8 cellular contexts compared by ENCODE assay signal in the genomic region with DNA sequence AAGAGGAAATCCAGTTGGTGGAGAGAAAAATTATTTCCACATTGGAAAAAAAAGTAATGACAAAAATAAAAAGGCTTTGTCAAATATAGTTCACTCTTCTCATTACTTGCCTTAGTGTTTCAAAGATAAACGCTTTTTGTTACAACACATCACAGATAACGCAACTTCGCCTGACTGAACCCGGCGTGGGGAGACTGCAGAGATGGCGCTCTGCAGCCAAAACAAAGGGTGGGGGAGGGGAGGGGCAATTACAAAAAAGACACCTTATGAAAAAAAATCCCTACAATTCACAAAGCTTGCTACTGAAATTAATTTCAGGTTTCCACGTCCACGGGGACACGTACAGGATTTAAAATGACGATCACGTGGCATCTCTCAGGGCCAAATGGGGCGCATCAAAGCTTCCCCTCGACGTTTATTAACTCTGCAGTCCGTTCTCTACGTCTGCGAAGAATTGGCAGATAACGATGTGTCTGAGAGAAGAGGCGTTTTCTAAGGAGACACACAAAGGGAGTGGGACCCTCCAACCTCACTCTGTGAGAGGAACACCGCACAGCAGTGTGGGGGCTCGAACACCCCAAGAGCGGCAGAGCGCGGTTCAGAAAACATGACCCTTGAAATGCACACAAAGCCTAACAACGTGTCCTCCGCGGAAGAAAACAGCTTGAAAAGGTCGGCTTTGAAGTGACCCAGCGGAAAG. TPM values are rescaled to one million over a fixed set of nuclear protein-coding genes. Genes with fewer than 3 reads are reported as not detected.
DNase-seq lines count a peak whose midpoint lies in the region; ATAC-seq lines count a peak whose summit lies in the region.

No MANE protein-coding gene starts in this region.

- H2AFZ ChIP-seq in neuron (ENCODE audit: low read depth, low read length), result no peak overlapping the region

- H3K27ac ChIP-seq in CD4-positive, CD25-positive, alpha-beta regulatory T cell (ENCODE audit: insufficient read depth, low read length, poor library complexity, severe bottlenecking), result no peak overlapping the region

- H3K4me3 ChIP-seq in CD4-positive, CD25-positive, alpha-beta regulatory T cell (ENCODE audit: low read depth, low read length), result no peak overlapping the region
- H3K4me3 ChIP-seq in neuron (ENCODE audit: low read length), result peak overlapping the region; percentile 87

- H3K4me1 Mint-ChIP-seq in CD4-positive, CD25-positive, alpha-beta regulatory T cell, result peaks cover 11 to 42% (median 18%) of the 10 kb centered on the region in 4 donors
- peaks cover 12% of the 10 kb centered on the region in 2 donors for H3K4me1 Mint-ChIP-seq in effector memory CD8-positive, alpha-beta T cell (ENCODE audit: low read depth in 2 of 2)

- no peak for ATAC-seq in CD4-positive, CD25-positive, alpha-beta regulatory T cell (ENCODE audit: low read depth in 2 of 2)
- ATAC-seq in effector memory CD8-positive, alpha-beta T cell (replicated peaks), result no peak
- ATAC-seq in GM18907 (IDR thresholded peaks at IDR 0.05; ENCODE audit: unreplicated experiment), result no peak

- no peaks in the 10 kb centered on the region for H3K36me3 Mint-ChIP-seq in CD4-positive, CD25-positive, alpha-beta regulatory T cell
- H3K36me3 Mint-ChIP-seq in effector memory CD8-positive, alpha-beta T cell (ENCODE audit: insufficient read depth), result peaks cover 19% of the 10 kb centered on the region

- H3K9me3 Mint-ChIP-seq in CD4-positive, CD25-positive, alpha-beta regulatory T cell, result peaks cover 0 to 1% (median 0%) of the 10 kb centered on the region in 7 donors
- no peaks in the 10 kb centered on the region for H3K9me3 Mint-ChIP-seq in effector memory CD8-positive, alpha-beta T cell

- peak overlapping the region in 2 of 3 donors; percentile 58 to 77 for H3K27ac Mint-ChIP-seq in CD4-positive, CD25-positive, alpha-beta regulatory T cell
- H3K27ac Mint-ChIP-seq in effector memory CD8-positive, alpha-beta T cell, result no peak overlapping the region

- H3K27me3 ChIP-seq in CD4-positive, CD25-positive, alpha-beta regulatory T cell (ENCODE audit: control insufficient read depth, insufficient read depth, low read length), result peaks cover 21% of the 10 kb centered on the region
- no peaks in the 10 kb centered on the region for H3K27me3 ChIP-seq in neuron (ENCODE audit: insufficient read depth, low read length)

- H3K4me3 Mint-ChIP-seq in CD4-positive, CD25-positive, alpha-beta regulatory T cell, result peak overlapping the region; percentile 66 to 94 (median 84)
- peak overlapping the region; percentile 85 to 90 for H3K4me3 Mint-ChIP-seq in effector memory CD8-positive, alpha-beta T cell

- peaks cover 51% of the 10 kb centered on the region for H3K27me3 Mint-ChIP-seq in CD4-positive, CD25-positive, alpha-beta regulatory T cell
- peaks cover 33 to 57% of the 10 kb centered on the region in 2 donors for H3K27me3 Mint-ChIP-seq in effector memory CD8-positive, alpha-beta T cell

- DNase-seq in CD4-positive, CD25-positive, alpha-beta regulatory T cell, result no peak
- DNase-seq in NCI-H2227 (lab: John Stamatoyannopoulos, UW; ENCODE audit: unreplicated experiment) (peak; percentile 63), AG20443 (ENCODE audit: low spot score) (no peak), cerebellar nuclear complex (lab: John Stamatoyannopoulos, UW) (no peak), DMS114 treated with DMSO at 0.1 percent for 48 hours (lab: John Stamatoyannopoulos, UW; ENCODE audit: unreplicated experiment) (no peak)
- no peak for DNase-seq in effector memory CD8-positive, alpha-beta T cell

- peaks cover 17% of the 10 kb centered on the region for H3K4me1 ChIP-seq in CD4-positive, CD25-positive, alpha-beta regulatory T cell (ENCODE audit: control insufficient read depth, insufficient read depth, low read length, poor library complexity, severe bottlenecking)
- H3K4me1 ChIP-seq in neuron (ENCODE audit: insufficient read depth, low read length), result peaks cover 34% of the 10 kb centered on the region

- H3K36me3 ChIP-seq in CD4-positive, CD25-positive, alpha-beta regulatory T cell (ENCODE audit: control insufficient read depth, insufficient read depth, low read length), result no peaks in the 10 kb centered on the region
- H3K36me3 ChIP-seq in neuron (ENCODE audit: insufficient read depth, low read length), result peaks cover 11% of the 10 kb centered on the region

- H3K9me3 ChIP-seq in CD4-positive, CD25-positive, alpha-beta regulatory T cell (ENCODE audit: control insufficient read depth in 2 of 2, low read length in 2 of 2), result no peaks in the 10 kb centered on the region
- H3K9me3 ChIP-seq in neuron (ENCODE audit: low read length), result peaks cover 3% of the 10 kb centered on the region

RNA-seq across cellular contexts. Expression of gene AFDN, which starts 1.5 kb away (rescaled TPM):
- total RNA-seq in CD4-positive, CD25-positive, alpha-beta regulatory T cell, result 39.9 TPM
- 1 to 10 TPM; 2.0 to 3.8 (median 2.7) TPM for polyA plus RNA-seq in CD4-positive, CD25-positive, alpha-beta regulatory T cell

Comparison
In these comparisons a context has a peak if more than half of its experiments do, and no peak if none do; other contexts are left out.
1. H3K27ac Mint-ChIP-seq: peak in CD4-positive, CD25-positive, alpha-beta regulatory T cell (2 of 3); none in effector memory CD8-positive, alpha-beta T cell (0 of 2).